Comparison of ENCODE assay signal across 14 cellular contexts in genomic region chr3:108487439-108487838, GRCh38. TPM values are rescaled to one million over a fixed set of nuclear protein-coding genes. Genes with fewer than 3 reads are reported as not detected.
DNase-seq lines count a peak whose midpoint lies in the region; ATAC-seq and TF ChIP-seq lines count a peak whose summit lies in the region.
"Had no signal": no experiment of that assay in that cellular context is flagged by ENCODE, and none has a peak within 500 bp of the region (broad histone marks: within the 10 kb centered on the region; RNA-seq: fewer than 3 reads in every experiment).

No MANE protein-coding gene starts in this region.

- TF ChIP-seq POLR2A in body of pancreas (IDR thresholded peaks at IDR 0.05), result no peak

- H3K4me3 ChIP-seq in neural progenitor cell, result no peak overlapping the region
- no peak overlapping the region for H3K4me3 ChIP-seq in body of pancreas
- H3K4me3 ChIP-seq in left lung, result no peak overlapping the region
- H3K4me3 ChIP-seq: SK-N-MC had no signal

- peaks cover 17% of the 10 kb centered on the region for H3F3A ChIP-seq in neural progenitor cell (ENCODE audit: low read depth)

- H2AFZ ChIP-seq in neural progenitor cell (replicated peaks), result no peak overlapping the region

- H3K4me3 Mint-ChIP-seq in brain, result peak overlapping the region in 4 of 5 experiments; percentile 71 to 82 (median 74)
- H3K4me3 Mint-ChIP-seq in neural progenitor cell, result no peak overlapping the region
- H3K4me3 Mint-ChIP-seq: IgD-negative memory B cell had no signal

- WGBS in body of pancreas, 2 donors, result 47 to 50% methylated on average over 2 of the region's 2 CpGs

- H3K27me3 Mint-ChIP-seq in brain (peaks cover 4% of the 10 kb centered on the region), neural progenitor cell (ENCODE audit: insufficient read depth, low read depth) (peaks cover 3% of the 10 kb centered on the region)
- H3K27me3 Mint-ChIP-seq: IgD-negative memory B cell had no signal

- H3K79me2 ChIP-seq in neural progenitor cell (ENCODE audit: low read depth), result no peaks in the 10 kb centered on the region

- H3K9me3 ChIP-seq in neural progenitor cell (ENCODE audit: low read depth) (no peaks in the 10 kb centered on the region), body of pancreas (no peaks in the 10 kb centered on the region), left lung (no peaks in the 10 kb centered on the region)

- no peaks in the 10 kb centered on the region for H4K20me1 ChIP-seq in neural progenitor cell (ENCODE audit: low read depth)

- no peaks in the 10 kb centered on the region for H3K36me3 ChIP-seq in neural progenitor cell
- no peaks in the 10 kb centered on the region for H3K36me3 ChIP-seq in body of pancreas (replicated peaks in 1 of 2; ENCODE audit: insufficient read depth in 1 of 2, low read depth in 2 of 2)
- H3K36me3 ChIP-seq in left lung, result no peaks in the 10 kb centered on the region

- H3K27me3 ChIP-seq in neural progenitor cell (no peaks in the 10 kb centered on the region), body of pancreas (no peaks in the 10 kb centered on the region), left lung (no peaks in the 10 kb centered on the region)

- H3K36me3 Mint-ChIP-seq in brain (no peaks in the 10 kb centered on the region), neural progenitor cell (no peaks in the 10 kb centered on the region)
- H3K36me3 Mint-ChIP-seq: IgD-negative memory B cell had no signal

- no peak overlapping the region for H3K9ac ChIP-seq in neural progenitor cell

- H3K4me2 ChIP-seq in neural progenitor cell, result no peak overlapping the region

- H3K27ac ChIP-seq in neural progenitor cell, result no peak overlapping the region
- no peak overlapping the region for H3K27ac ChIP-seq in body of pancreas
- no peak overlapping the region for H3K27ac ChIP-seq in left lung
- H3K27ac ChIP-seq: SK-N-MC had no signal

- H3K4me1 Mint-ChIP-seq in brain (peaks cover 30% of the 10 kb centered on the region), neural progenitor cell (peaks cover 31% of the 10 kb centered on the region)

- DNase-seq in NCI-H82 (lab: John Stamatoyannopoulos, UW) (peak; percentile 58), NCI-H82 treated with DMSO at 0.1 percent for 48 hours (lab: John Stamatoyannopoulos, UW; ENCODE audit: unreplicated experiment) (no peak), neural progenitor cell (ENCODE audit: low spot score) (no peak), COLO668 (lab: John Stamatoyannopoulos, UW; ENCODE audit: unreplicated experiment) (no peak), NCI-H2107 (lab: John Stamatoyannopoulos, UW) (no peak), body of pancreas (no peak), left lung (no peak)
- DNase-seq: H7, Kasumi-1, MM.1S, NCI-H187 had no signal

- H3K4me1 ChIP-seq in neural progenitor cell, result peaks cover 29% of the 10 kb centered on the region
- peaks cover 12% of the 10 kb centered on the region for H3K4me1 ChIP-seq in body of pancreas
- no peaks in the 10 kb centered on the region for H3K4me1 ChIP-seq in left lung

- H3K27ac Mint-ChIP-seq in brain, result peak overlapping the region; percentile 26 to 91 (median 77)
- peak overlapping the region; percentile 20 for H3K27ac Mint-ChIP-seq in neural progenitor cell
- H3K27ac Mint-ChIP-seq: IgD-negative memory B cell had no signal

- ATAC-seq in body of pancreas (no peak), left lung (no peak)

- no peak for TF ChIP-seq CTCF in brain (conservative IDR thresholded peaks at IDR 0.05)
- TF ChIP-seq CTCF in neural progenitor cell (IDR thresholded peaks at IDR 0.05), result no peak
- TF ChIP-seq CTCF in body of pancreas (IDR thresholded peaks at IDR 0.05), result no peak
- no peak for TF ChIP-seq CTCF in left lung (IDR thresholded peaks at IDR 0.05)

- H3K9me3 Mint-ChIP-seq in brain, result no peaks in the 10 kb centered on the region
- no peaks in the 10 kb centered on the region for H3K9me3 Mint-ChIP-seq in neural progenitor cell
- H3K9me3 Mint-ChIP-seq: IgD-negative memory B cell had no signal

- intact Hi-C loops in body of pancreas (cut with DNase I), result no loop called here
- intact Hi-C loops in left lung (cut with DNase I), result loop anchor here in 1 of 2 donors (5.0 kb wide), 1 partner anchor 65 kb away; no protein-coding TSS in a partner anchor

RNA-seq across cellular contexts. Expression of gene MYH15, which starts 23.0 kb away (rescaled TPM):
- polyA plus RNA-seq in brain (ENCODE audit: insufficient read depth, low read depth, low replicate concordance), result 0.15 TPM
- total RNA-seq in neural progenitor cell (ENCODE audit: low replicate concordance) (0.12 TPM in 1 of 2 replicates, not detected in the other), body of pancreas (not detected), left lung (under 1 TPM; 0.05 to 0.70 TPM)
- polyA plus RNA-seq: IgD-negative memory B cell had no signal
